ENCODE assay signal across 25 cellular contexts in genomic region chr2:151786493-151786892, GRCh38.
"Had no signal": no experiment of that assay in that cellular context is flagged by ENCODE, and none has a peak within 500 bp of the region (broad histone marks: within the 10 kb centered on the region; RNA-seq: fewer than 3 reads in every experiment).

No MANE protein-coding gene starts in this region.

- H2AFZ ChIP-seq: neural progenitor cell, parathyroid adenoma had no signal

- H3K4me1 Mint-ChIP-seq: neural progenitor cell had no signal

- H3K9me3 Mint-ChIP-seq: neural progenitor cell had no signal

- H3K79me2 ChIP-seq: parathyroid adenoma had no signal

- H3K27ac ChIP-seq: body of pancreas, cardiac muscle cell, coronary artery, dorsolateral prefrontal cortex, left ventricle myocardium inferior, neural progenitor cell, parathyroid adenoma, right atrium auricular region had no signal

- H3K27me3 Mint-ChIP-seq: activated naive CD8-positive, alpha-beta T cell; naive thymus-derived CD8-positive, alpha-beta T cell had no signal

- FAIRE-seq: urothelium cell line had no signal

- H3K27ac Mint-ChIP-seq: activated naive CD8-positive, alpha-beta T cell; naive thymus-derived CD8-positive, alpha-beta T cell; neural progenitor cell had no signal

- ATAC-seq: body of pancreas; naive thymus-derived CD8-positive, alpha-beta T cell had no signal

- H3K4me2 ChIP-seq: neural progenitor cell had no signal

- H3K9ac ChIP-seq: neural progenitor cell, parathyroid adenoma had no signal

- DNase-seq: activated CD4-positive, alpha-beta T cell treated with anti-CD3 and anti-CD28 coated beads for 4 hours; activated CD4-positive, alpha-beta T cell treated with anti-CD3 and anti-CD28 coated beads, Interleukin-2, amount 50 U/mL, for 4 hours; activated effector memory CD4-positive, alpha-beta T cell treated with Interleukin-2 at 50 U/mL for 16 hours; activated naive CD4-positive, alpha-beta T cell treated with Interleukin-2 at 50 U/mL for 16 hours; activated T-cell treated with anti-CD3 and anti-CD28 coated beads for 4 hours; anterior cingulate cortex; body of pancreas; dorsolateral prefrontal cortex; effector memory CD4-positive, alpha-beta T cell; glutamatergic neuron; islet precursor cell; left ventricle myocardium inferior; naive thymus-derived CD8-positive, alpha-beta T cell; occipital lobe; stimulated activated CD4-positive, alpha-beta T cell treated with anti-CD3 and anti-CD28 coated beads, Interleukin-2, amount 100 ng/mL, for 48 hours; stimulated activated naive CD4-positive, alpha-beta T cell treated with Interleukin-2 at 50 U/mL for 16 hours; trophoblast cell had no signal

- H3K27me3 ChIP-seq: body of pancreas, cardiac muscle cell, dorsolateral prefrontal cortex, neural progenitor cell, right atrium auricular region had no signal

- H3K4me1 ChIP-seq: body of pancreas, left ventricle myocardium inferior, neural progenitor cell, parathyroid adenoma, right atrium auricular region had no signal

- H3K4me3 Mint-ChIP-seq: activated naive CD8-positive, alpha-beta T cell; naive thymus-derived CD8-positive, alpha-beta T cell; neural progenitor cell had no signal

- H3K9me3 ChIP-seq: body of pancreas, right atrium auricular region had no signal

- H3K4me3 ChIP-seq: body of pancreas, cardiac muscle cell, coronary artery, dorsolateral prefrontal cortex, left ventricle myocardium inferior, lung, neural progenitor cell, right atrium auricular region had no signal
